Comparison of ENCODE assay signal across 15 cellular contexts in the genomic region with DNA sequence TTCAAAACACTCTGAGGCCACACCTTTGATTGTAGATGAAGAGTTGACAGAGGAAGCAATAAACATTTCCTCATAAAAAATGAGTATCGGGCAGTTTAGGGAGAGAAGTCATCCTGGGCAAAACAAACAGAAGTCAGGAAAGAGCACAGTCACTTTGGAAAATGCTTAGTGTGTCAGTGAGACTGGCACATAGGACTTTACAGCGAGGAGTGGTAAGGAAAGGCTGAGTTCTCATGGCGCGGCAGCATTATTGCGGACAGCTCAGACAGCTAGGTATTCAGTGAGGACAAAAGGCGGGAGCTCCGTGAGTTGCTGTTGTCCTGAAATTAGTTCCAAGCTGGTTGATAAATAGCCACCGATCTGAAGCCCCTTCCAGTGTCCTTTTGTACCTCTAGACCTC.
"Had no signal": no experiment of that assay in that cellular context is flagged by ENCODE, and none has a peak within 500 bp of the region (broad histone marks: within the 10 kb centered on the region; RNA-seq: fewer than 3 reads in every experiment).

No MANE protein-coding gene starts in this region.

- FAIRE-seq: colon, endothelial cell of umbilical vein, kidney had no signal

- DNase-seq: activated CD4-positive, alpha-beta memory T cell treated with anti-CD3 and anti-CD28 coated beads for 36 hours; activated naive CD4-positive, alpha-beta T cell treated with anti-CD3 and anti-CD28 coated beads, Interleukin-2, amount 50 U/mL, for 16 hours; activated T-cell treated with anti-CD3 and anti-CD28 coated beads, Interleukin-2, amount 50 U/mL, for 24 hours; esophagus squamous epithelium; glutamatergic neuron; hypothalamus; kidney; left ventricle myocardium inferior; naive thymus-derived CD4-positive, alpha-beta T cell; stimulated activated CD4-positive, alpha-beta T cell treated with anti-CD3 and anti-CD28 coated beads, Interleukin-2, amount 100 ng/mL, for 48 hours; stimulated activated naive B cell treated with anti-CD40 and anti-IgM and Interleukin-4, amounts not matched to agents 10 μg/mL and 1 μg/mL and 100 μg/mL, for 72 hours; WERI-Rb-1 had no signal

- H3K9me3 Mint-ChIP-seq: activated CD4-positive, alpha-beta memory T cell treated with anti-CD3 and anti-CD28 coated beads for 36 hours; activated T-cell treated with anti-CD3 and anti-CD28 coated beads, Interleukin-2, amount 50 U/mL, for 24 hours; naive thymus-derived CD4-positive, alpha-beta T cell; stimulated activated naive B cell treated with anti-CD40 and anti-IgM and Interleukin-4, amounts not matched to agents 10 μg/mL and 1 μg/mL and 100 μg/mL, for 72 hours had no signal

- H3K36me3 Mint-ChIP-seq: activated CD4-positive, alpha-beta memory T cell treated with anti-CD3 and anti-CD28 coated beads for 36 hours; stimulated activated naive B cell treated with anti-CD40 and anti-IgM and Interleukin-4, amounts not matched to agents 10 μg/mL and 1 μg/mL and 100 μg/mL, for 72 hours had no signal

- H3K9me3 ChIP-seq: esophagus squamous epithelium, left ventricle myocardium inferior, tibial nerve had no signal

- H3K27ac Mint-ChIP-seq: activated CD4-positive, alpha-beta memory T cell treated with anti-CD3 and anti-CD28 coated beads for 36 hours; activated T-cell treated with anti-CD3 and anti-CD28 coated beads, Interleukin-2, amount 50 U/mL, for 24 hours; naive thymus-derived CD4-positive, alpha-beta T cell; stimulated activated naive B cell treated with anti-CD40 and anti-IgM and Interleukin-4, amounts not matched to agents 10 μg/mL and 1 μg/mL and 100 μg/mL, for 72 hours had no signal

- H3K27me3 ChIP-seq: esophagus squamous epithelium, tibial nerve had no signal

- H3K27ac ChIP-seq: esophagus squamous epithelium, left ventricle myocardium inferior, tibial nerve, WERI-Rb-1 had no signal

- ATAC-seq: naive thymus-derived CD4-positive, alpha-beta T cell; stimulated activated naive B cell treated with anti-CD40 and anti-IgM and Interleukin-4, amounts not matched to agents 10 μg/mL and 1 μg/mL and 100 μg/mL, for 72 hours had no signal

- H3K4me3 Mint-ChIP-seq: activated CD4-positive, alpha-beta memory T cell treated with anti-CD3 and anti-CD28 coated beads for 36 hours; activated T-cell treated with anti-CD3 and anti-CD28 coated beads, Interleukin-2, amount 50 U/mL, for 24 hours; naive thymus-derived CD4-positive, alpha-beta T cell; stimulated activated naive B cell treated with anti-CD40 and anti-IgM and Interleukin-4, amounts not matched to agents 10 μg/mL and 1 μg/mL and 100 μg/mL, for 72 hours had no signal

- H3K4me1 ChIP-seq: esophagus squamous epithelium, left ventricle myocardium inferior, tibial nerve had no signal

- H3K36me3 ChIP-seq: esophagus squamous epithelium, left ventricle myocardium inferior, tibial nerve, WERI-Rb-1 had no signal

- H3K4me1 Mint-ChIP-seq: naive thymus-derived CD4-positive, alpha-beta T cell; stimulated activated naive B cell treated with anti-CD40 and anti-IgM and Interleukin-4, amounts not matched to agents 10 μg/mL and 1 μg/mL and 100 μg/mL, for 72 hours had no signal

- H3K4me3 ChIP-seq: esophagus squamous epithelium, left ventricle myocardium inferior, tibial nerve had no signal

- H3K27me3 Mint-ChIP-seq: activated T-cell treated with anti-CD3 and anti-CD28 coated beads, Interleukin-2, amount 50 U/mL, for 24 hours had no signal
